In the genomic region with DNA sequence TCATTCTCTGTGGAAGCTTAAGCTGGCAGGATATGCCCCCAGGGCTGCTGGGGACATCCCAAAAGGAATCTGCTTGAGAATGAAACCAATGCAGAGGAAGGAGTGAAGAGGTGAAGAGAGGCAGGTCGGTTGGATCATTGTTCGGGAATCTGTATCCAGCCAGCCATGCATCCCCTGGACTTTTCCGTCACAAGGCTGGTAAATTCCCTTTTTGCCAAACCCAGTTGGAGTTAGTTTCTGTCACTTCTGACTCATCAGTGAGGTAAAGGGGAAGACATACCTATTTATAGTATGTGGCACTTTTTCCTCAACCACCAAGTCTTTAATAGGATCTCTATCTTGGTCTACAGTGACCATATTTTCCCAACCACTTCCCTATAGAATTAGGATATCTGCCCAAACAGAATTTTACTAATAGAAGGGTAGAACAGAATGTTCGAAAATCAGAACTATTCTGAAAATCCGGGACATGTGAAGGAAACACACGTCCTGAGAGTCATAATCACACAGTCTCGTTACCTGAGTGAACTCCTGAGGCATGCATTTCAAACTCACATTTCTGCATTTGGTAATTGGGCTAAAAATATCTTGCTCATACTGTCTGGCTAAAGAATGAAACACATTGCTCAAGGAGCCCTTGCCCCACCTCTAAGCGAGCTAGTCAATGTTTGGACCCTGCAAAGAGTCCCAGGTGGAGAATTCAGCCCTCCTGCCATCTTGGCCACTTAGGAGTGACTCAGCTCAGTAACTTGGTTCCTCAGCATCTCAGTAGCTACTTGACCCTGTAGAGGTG, we compare ENCODE assay signal across 13 cellular contexts.
DNase-seq lines count a peak whose midpoint lies in the region; ATAC-seq and TF ChIP-seq lines count a peak whose summit lies in the region.
"Had no signal": no experiment of that assay in that cellular context is flagged by ENCODE, and none has a peak within 500 bp of the region (broad histone marks: within the 10 kb centered on the region; RNA-seq: fewer than 3 reads in every experiment).

No MANE protein-coding gene starts in this region.

- 87 to 95% (median 92%) methylated on average over 8 of the region's 8 CpGs for WGBS in ovary, 3 donors

- H3K27me3 ChIP-seq in NT2/D1 (ENCODE audit: insufficient read depth, insufficient read length) (no peaks in the 10 kb centered on the region), ovary (no peaks in the 10 kb centered on the region)
- H3K27me3 ChIP-seq: BLaER1 had no signal

- intact Hi-C loops in ovary (cut with DNase I): no loop called here

- DNase-seq in Caki2 (ENCODE audit: low read depth) (peak; percentile 75), NT2/D1 (ENCODE audit: low read depth, low spot score) (peak; percentile 57), dermis blood vessel endothelial cell (peak; percentile 11), kidney glomerular epithelial cell (lab: John Stamatoyannopoulos, UW) (peak; percentile 92), SKM-1 (lab: John Stamatoyannopoulos, UW; ENCODE audit: unreplicated experiment) (no peak), ovary (no peak)
- DNase-seq: activated CD4-positive, alpha-beta T cell treated with anti-CD3 and anti-CD28 coated beads for 36 hours; activated T-cell treated with anti-CD3 and anti-CD28 coated beads, Interleukin-2, amount 50 U/mL, for 72 hours; NCI-H187; T-cell had no signal

- ATAC-seq in GM19035 (IDR thresholded peaks at IDR 0.05; ENCODE audit: unreplicated experiment) (no peak), GM18511 (IDR thresholded peaks at IDR 0.05; ENCODE audit: unreplicated experiment) (no peak)
- ATAC-seq: activated CD4-positive, alpha-beta T cell treated with anti-CD3 and anti-CD28 coated beads for 36 hours; activated T-cell treated with anti-CD3 and anti-CD28 coated beads, Interleukin-2, amount 50 U/mL, for 72 hours; T-cell had no signal

- no peak overlapping the region for H3K9ac ChIP-seq in NT2/D1 (ENCODE audit: insufficient read length, low read depth)
- H3K9ac ChIP-seq: BLaER1 had no signal

- peaks cover 7% of the 10 kb centered on the region for H3K4me1 ChIP-seq in NT2/D1 (ENCODE audit: insufficient read depth, insufficient read length)
- peaks cover 5% of the 10 kb centered on the region for H3K4me1 ChIP-seq in ovary (ENCODE audit: insufficient read depth)
- H3K4me1 ChIP-seq: BLaER1 had no signal

- H3K9me3 ChIP-seq in NT2/D1 (ENCODE audit: insufficient read depth, low read length): no peaks in the 10 kb centered on the region
- no peaks in the 10 kb centered on the region for H3K9me3 ChIP-seq in ovary
- H3K9me3 ChIP-seq: BLaER1 had no signal

- in situ Hi-C loops in Caki2 (cut with HindIII; ENCODE audit: low pct_unique_long_range_greater_than_20kb, low sequenced_read_pairs): no loop called here

- no peak for TF ChIP-seq CTCF in ovary (IDR thresholded peaks at IDR 0.05)

- no peak overlapping the region for H3K27ac ChIP-seq in ovary
- H3K27ac ChIP-seq: BLaER1 had no signal

- no peak for TF ChIP-seq POLR2A in ovary (IDR thresholded peaks at IDR 0.05)

- H3K36me3 ChIP-seq in NT2/D1 (ENCODE audit: insufficient read depth, insufficient read length, low read length) (no peaks in the 10 kb centered on the region), ovary (no peaks in the 10 kb centered on the region)
- H3K36me3 ChIP-seq: BLaER1 had no signal

- no peak for TF ChIP-seq EP300 in ovary (IDR thresholded peaks at IDR 0.05)

- no peak overlapping the region for H3K4me3 ChIP-seq in NT2/D1 (ENCODE audit: insufficient read length, low read depth)
- H3K4me3 ChIP-seq in ovary: no peak overlapping the region
- H3K4me3 ChIP-seq: BLaER1 had no signal

Comparison
In these comparisons a context has a peak if more than half of its experiments do, and no peak if none do; other contexts are left out.
1. DNase-seq: peak in Caki2 (single experiment), NT2/D1 (single experiment), dermis blood vessel endothelial cell (single experiment) and kidney glomerular epithelial cell (single experiment); none in SKM-1 (single experiment) and ovary (0 of 5).